In the genomic region with DNA sequence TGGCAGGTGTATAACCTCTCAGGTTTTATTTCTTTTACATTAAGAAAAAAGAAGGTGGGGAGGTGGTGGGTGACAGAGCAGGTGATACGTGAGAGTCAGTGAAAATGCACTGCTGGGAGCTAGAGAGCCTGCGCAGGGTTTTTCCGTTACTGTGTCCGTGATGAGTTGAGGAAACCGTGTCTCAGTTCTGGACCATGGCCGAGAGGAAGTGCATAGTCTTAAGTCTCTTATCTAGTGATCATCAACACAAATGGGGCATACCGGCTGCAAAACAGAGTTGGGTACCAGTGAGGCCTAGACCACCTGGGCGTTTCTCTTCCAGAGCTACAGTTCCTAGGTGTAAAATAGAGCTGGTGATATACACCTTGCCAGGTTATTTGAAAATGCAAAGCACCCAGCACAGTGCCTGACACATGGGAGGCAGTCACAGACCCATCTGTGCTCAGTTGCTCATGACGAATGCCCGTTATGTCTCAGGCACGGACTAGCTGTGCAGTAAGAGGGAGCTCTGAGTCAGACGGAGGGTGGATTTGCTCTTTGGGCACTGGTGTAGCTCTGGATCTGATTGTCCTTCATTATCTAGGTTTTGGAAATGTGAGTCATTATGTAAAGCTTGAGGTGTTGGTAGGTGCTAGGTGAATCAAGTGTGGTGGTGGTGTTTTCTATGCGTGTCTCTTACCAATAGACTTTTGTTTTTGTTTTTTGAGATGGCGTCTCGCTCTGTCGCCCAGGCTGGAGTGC, we compare ENCODE assay signal across 8 cellular contexts.
DNase-seq lines count a peak whose midpoint lies in the region; FAIRE-seq and TF ChIP-seq lines count a peak whose summit lies in the region.

No MANE protein-coding gene starts in this region.

- TF ChIP-seq POLR2A in adrenal gland (IDR thresholded peaks at IDR 0.05) (no peak), suprapubic skin (IDR thresholded peaks at IDR 0.05) (no peak)

- TF ChIP-seq CTCF in GM12865 (IDR thresholded peaks at IDR 0.05; ENCODE audit: insufficient read depth, low read depth, low read length, missing control alignments) (no peak), adrenal gland (IDR thresholded peaks at IDR 0.05) (no peak), suprapubic skin (IDR thresholded peaks at IDR 0.05) (no peak)

- DNase-seq in GM12865 (ENCODE audit: low read depth) = peak; percentile 92
- peak; percentile 16 for DNase-seq in GM23248
- DNase-seq in RCC 7860 (ENCODE audit: low spot score) = peak; percentile 82
- peak in 6 of 7 donors; percentile 58 to 79 (median 70) for DNase-seq in adrenal gland
- peak; percentile 59 to 76 for DNase-seq in stimulated activated CD4-positive, alpha-beta T cell treated with anti-CD3 and anti-CD28 coated beads, Interleukin-4, amount 100 ng/mL, for 48 hours (ENCODE audit: low read depth in 2 of 2)
- DNase-seq in NCI-H524 treated with DMSO at 0.1 percent for 48 hours (lab: John Stamatoyannopoulos, UW) = no peak
- no peak for DNase-seq in Kasumi-1 (lab: John Stamatoyannopoulos, UW)
- DNase-seq in suprapubic skin (ENCODE audit: low spot score in 2 of 2) = no peak

- H3K36me3 ChIP-seq in GM23248 (ENCODE audit: low read depth) = no peaks in the 10 kb centered on the region
- no peaks in the 10 kb centered on the region for H3K36me3 ChIP-seq in adrenal gland (replicated peaks in 1 of 2)
- H3K36me3 ChIP-seq in suprapubic skin = no peaks in the 10 kb centered on the region

- H3K4me2 ChIP-seq in GM23248 (ENCODE audit: unreplicated experiment) = no peak overlapping the region

- in situ Hi-C loops in GM23248 (cut with MboI) = no loop called here

- TF ChIP-seq EP300 in suprapubic skin (IDR thresholded peaks at IDR 0.05) = no peak

- H3K9me2 ChIP-seq in GM23248 (ENCODE audit: insufficient read depth) = no peaks in the 10 kb centered on the region

- no peak overlapping the region for H3K9ac ChIP-seq in GM23248

- H3K27ac ChIP-seq in GM23248 (no peak overlapping the region), adrenal gland (peak overlapping the region in 1 of 5 donors; percentile 45), suprapubic skin (no peak overlapping the region)

- peaks cover 8% of the 10 kb centered on the region for H3K79me2 ChIP-seq in GM23248 (ENCODE audit: insufficient read depth)

- FAIRE-seq in RCC 7860 (lab: Jason Lieb, UNC) = peak; percentile 87

- peaks cover 4% of the 10 kb centered on the region; the same call in 1 of the 2 replicates for H4K20me1 ChIP-seq in GM23248 (ENCODE audit: insufficient read depth)

- H3K9me3 ChIP-seq in GM23248 (ENCODE audit: low read depth) (no peaks in the 10 kb centered on the region), adrenal gland (replicated peaks in 1 of 3) (no peaks in the 10 kb centered on the region), suprapubic skin (no peaks in the 10 kb centered on the region)

- WGBS in GM23248 (ENCODE audit: low coverage in 1 of 2, low lambda C conversion rate in 2 of 2, missing lambda C conversion rate in 2 of 2), 2 experiments = 88 to 91% methylated on average over 16 of the region's 16 CpGs
- WGBS in adrenal gland, 4 donors = 71 to 84% (median 77%) methylated on average over 16 of the region's 16 CpGs
- WGBS in suprapubic skin = 69% methylated on average over 13 of the region's 16 CpGs

- H3K27me3 ChIP-seq in GM23248 (replicated peaks; ENCODE audit: insufficient read depth) (no peaks in the 10 kb centered on the region), adrenal gland (no peaks in the 10 kb centered on the region), suprapubic skin (no peaks in the 10 kb centered on the region)

- no peak overlapping the region for H2AFZ ChIP-seq in GM23248

- H3K4me1 ChIP-seq in GM23248 (ENCODE audit: insufficient read depth) (no peaks in the 10 kb centered on the region), adrenal gland (replicated peaks in 1 of 2) (no peaks in the 10 kb centered on the region), suprapubic skin (peaks cover under 1% of the 10 kb centered on the region)

- peak overlapping the region; percentile 42 for H3K4me3 ChIP-seq in GM12865 (ENCODE audit: low read depth, low read length)
- H3K4me3 ChIP-seq in GM23248 = no peak overlapping the region
- H3K4me3 ChIP-seq in adrenal gland = no peak overlapping the region
- H3K4me3 ChIP-seq in suprapubic skin = no peak overlapping the region

- intact Hi-C loops in adrenal gland (cut with DNase I) = no loop called here

- no peaks in the 10 kb centered on the region for H3F3A ChIP-seq in GM23248 (ENCODE audit: insufficient read depth)

Comparison
In these comparisons a context has a peak if more than half of its experiments do, and no peak if none do; other contexts are left out.
1. DNase-seq: peak in GM12865 (single experiment), GM23248 (single experiment), RCC 7860 (single experiment), adrenal gland (6 of 7) and stimulated activated CD4-positive, alpha-beta T cell treated with anti-CD3 and anti-CD28 coated beads, Interleukin-4, amount 100 ng/mL, for 48 hours (2 of 2); none in NCI-H524 treated with DMSO at 0.1 percent for 48 hours (single experiment), Kasumi-1 (0 of 2) and suprapubic skin (0 of 2).